In the genomic region with DNA sequence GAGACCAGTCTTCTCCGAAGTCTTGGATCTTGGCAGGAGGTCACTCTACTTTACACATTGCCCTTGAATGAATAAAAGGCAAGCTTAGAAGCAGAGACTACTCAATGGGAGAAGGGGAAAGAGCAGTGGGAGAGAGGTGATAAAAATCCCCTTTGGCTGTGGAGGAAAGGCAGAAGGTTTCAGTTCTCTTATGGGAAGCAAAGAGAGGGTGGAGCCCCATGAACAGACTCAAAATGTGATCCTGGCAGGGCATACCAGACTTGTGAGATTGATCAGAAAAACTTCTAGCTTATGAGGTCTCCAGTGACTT, we compare ENCODE assay signal across 1 cellular context.
TF ChIP-seq lines count a peak whose summit lies in the region.

No MANE protein-coding gene starts in this region.

TF ChIP-seq in GM12878, 131 proteins besides CTCF, POLR2A, EP300 and RAD21 (continued from another document):
- TF ChIP-seq SPI1 (IDR thresholded peaks at IDR 0.05; ENCODE audit: borderline replicate concordance, insufficient read depth, low read depth, low read length): peak; percentile 63; the same call in 1 of the 2 replicates
- no peak for TF ChIP-seq CHD4 (IDR thresholded peaks at IDR 0.05)
- TF ChIP-seq, protein P1, sequence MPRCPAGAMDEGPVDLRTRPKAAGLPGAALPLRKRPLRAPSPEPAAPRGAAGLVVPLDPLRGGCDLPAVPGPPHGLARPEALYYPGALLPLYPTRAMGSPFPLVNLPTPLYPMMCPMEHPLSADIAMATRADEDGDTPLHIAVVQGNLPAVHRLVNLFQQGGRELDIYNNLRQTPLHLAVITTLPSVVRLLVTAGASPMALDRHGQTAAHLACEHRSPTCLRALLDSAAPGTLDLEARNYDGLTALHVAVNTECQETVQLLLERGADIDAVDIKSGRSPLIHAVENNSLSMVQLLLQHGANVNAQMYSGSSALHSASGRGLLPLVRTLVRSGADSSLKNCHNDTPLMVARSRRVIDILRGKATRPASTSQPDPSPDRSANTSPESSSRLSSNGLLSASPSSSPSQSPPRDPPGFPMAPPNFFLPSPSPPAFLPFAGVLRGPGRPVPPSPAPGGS (IDR thresholded peaks at IDR 0.05; ENCODE audit: borderline replicate concordance, insufficient read depth, low read depth, low read length, poor library complexity, severe bottlenecking): no peak
- no peak for TF ChIP-seq PML (IDR thresholded peaks at IDR 0.05; ENCODE audit: low read length)
- 0 out of 2 replicates have a peak, but pooled peaks have one; percentile 32 for TF ChIP-seq IKZF1 (conservative IDR thresholded peaks at IDR 0.05)
- TF ChIP-seq MTA2 (IDR thresholded peaks at IDR 0.05; ENCODE audit: low read depth): no peak
- no peak for TF ChIP-seq TCF7 (IDR thresholded peaks at IDR 0.05; ENCODE audit: borderline replicate concordance)
